ENCODE assay signal across 17 cellular contexts in genomic region chr6:44024597-44025219, GRCh38.
DNase-seq lines count a peak whose midpoint lies in the region; ATAC-seq and TF ChIP-seq lines count a peak whose summit lies in the region.
"Had no signal": no experiment of that assay in that cellular context is flagged by ENCODE, and none has a peak within 500 bp of the region (broad histone marks: within the 10 kb centered on the region; RNA-seq: fewer than 3 reads in every experiment).

No MANE protein-coding gene starts in this region.

- no peaks in the 10 kb centered on the region for H3K9me2 ChIP-seq in OCI-LY7 (ENCODE audit: insufficient read depth, low read length)

- TF ChIP-seq CTCF in OCI-LY7 (conservative IDR thresholded peaks at IDR 0.05; ENCODE audit: low read length): no peak
- peak; percentile 33 for TF ChIP-seq CTCF in foreskin keratinocyte (conservative IDR thresholded peaks at IDR 0.05)
- no peak for TF ChIP-seq CTCF in transverse colon (IDR thresholded peaks at IDR 0.05)

- H3K4me1 ChIP-seq in OCI-LY7 (ENCODE audit: insufficient read depth, low read length, poor library complexity, severe bottlenecking): no peaks in the 10 kb centered on the region
- H3K4me1 ChIP-seq in foreskin keratinocyte: peaks cover 13% of the 10 kb centered on the region
- no peaks in the 10 kb centered on the region for H3K4me1 ChIP-seq in transverse colon
- H3K4me1 ChIP-seq: parathyroid adenoma had no signal

- ATAC-seq in foreskin keratinocyte (no peak), HG03097 (IDR thresholded peaks at IDR 0.05; ENCODE audit: low FRiP score, unreplicated experiment) (no peak)
- ATAC-seq: activated CD8-positive, alpha-beta T cell treated with anti-CD3 and anti-CD28 coated beads, Interleukin-2, amount 10 ng/mL, durations not matched to agents 7 days and 5 days; stimulated activated effector memory CD8-positive, alpha-beta T cell treated with anti-CD3 and anti-CD28 coated beads, Interleukin-12 subunit alpha, Interleukin-12 subunit beta, amount 100 ng/mL, for 72 hours had no signal

- H3K27me3 ChIP-seq in foreskin keratinocyte: no peaks in the 10 kb centered on the region
- H3K27me3 ChIP-seq in transverse colon: peaks cover 2% of the 10 kb centered on the region
- H3K27me3 ChIP-seq: heart left ventricle had no signal

- CTCF ChIA-PET in OCI-LY7 (lab: Charles Lee; ENCODE audit: unreplicated experiment): no interaction called here

- intact Hi-C loops in OCI-LY7 (cut with micrococcal nuclease; ENCODE audit: unreplicated experiment) (no loop called here), transverse colon (cut with DNase I; ENCODE audit: low total_unique reads) (no loop called here)

- WGBS in transverse colon (ENCODE audit: low coverage in 1 of 2), 2 donors: 47% methylated on average over 6 of the region's 6 CpGs; no CpG with 5 or more reads in 1 of the 2 donors

- no peak overlapping the region for H3K27ac ChIP-seq in OCI-LY7 (ENCODE audit: low read depth, low read length, poor library complexity, severe bottlenecking)
- no peak overlapping the region for H3K27ac ChIP-seq in foreskin keratinocyte
- H3K27ac ChIP-seq in transverse colon: no peak overlapping the region
- H3K27ac ChIP-seq: heart left ventricle, parathyroid adenoma had no signal

- no peak for TF ChIP-seq POLR2A in transverse colon (IDR thresholded peaks at IDR 0.05)

- H3K9me3 ChIP-seq in OCI-LY7 (ENCODE audit: low read length) (no peaks in the 10 kb centered on the region), transverse colon (no peaks in the 10 kb centered on the region)
- H3K9me3 ChIP-seq: heart left ventricle had no signal

- POLR2A ChIA-PET in OCI-LY7 (lab: Charles Lee): no interaction called here

- H3K4me2 ChIP-seq in OCI-LY7 (ENCODE audit: low read length): no peak overlapping the region
- H3K4me2 ChIP-seq: smooth muscle cell had no signal

- no peaks in the 10 kb centered on the region for H3K79me2 ChIP-seq in OCI-LY7 (ENCODE audit: insufficient read depth, low read depth, low read length)
- H3K79me2 ChIP-seq: parathyroid adenoma had no signal

- no TSS peak for BruUV-seq in OCI-LY7 (replicated peaks; lab: Mats Ljungman, UMichigan)

- H3K36me3 ChIP-seq in OCI-LY7 (ENCODE audit: insufficient read depth, low read length): no peaks in the 10 kb centered on the region
- no peaks in the 10 kb centered on the region for H3K36me3 ChIP-seq in transverse colon
- H3K36me3 ChIP-seq: heart left ventricle had no signal

- no peaks in the 10 kb centered on the region for H4K20me1 ChIP-seq in OCI-LY7 (ENCODE audit: insufficient read depth, low read length)

- in situ Hi-C loops in transverse colon (cut with MboI; ENCODE audit: low pct_ligation_motif_present in 1 of 4, low pct_unique_long_range_greater_than_20kb in 1 of 4, low sequenced_read_pairs in 3 of 4): no loop called here

- no peak overlapping the region for H2AFZ ChIP-seq in OCI-LY7 (ENCODE audit: low read length)
- H2AFZ ChIP-seq: parathyroid adenoma had no signal

- no peak for TF ChIP-seq EP300 in transverse colon (IDR thresholded peaks at IDR 0.05; ENCODE audit: low read depth)

- H3K4me3 ChIP-seq in OCI-LY7 (ENCODE audit: low read depth, low read length, poor library complexity, severe bottlenecking): no peak overlapping the region
- no peak overlapping the region for H3K4me3 ChIP-seq in transverse colon
- H3K4me3 ChIP-seq: heart left ventricle, smooth muscle cell had no signal

- peak; percentile 30 for DNase-seq in activated effector memory CD4-positive, alpha-beta T cell treated with anti-CD3 and anti-CD28 coated beads, Interleukin-2, amount 50 U/mL, for 16 hours
- no peak for DNase-seq in activated effector memory CD4-positive, alpha-beta T cell treated with Interleukin-2 at 50 U/mL for 16 hours
- peak; percentile 8 for DNase-seq in OCI-LY7 (ENCODE audit: low spot score)
- no peak for DNase-seq in foreskin keratinocyte
- peak; percentile 6 for DNase-seq in transverse colon
- no peak for DNase-seq in NCI-H345 (lab: John Stamatoyannopoulos, UW)
- no peak for DNase-seq in activated CD4-positive, CD25-positive, alpha-beta regulatory T cell (lab: John Stamatoyannopoulos, UW)
- DNase-seq: activated CD8-positive, alpha-beta T cell treated with anti-CD3 and anti-CD28 coated beads, Interleukin-2, amount 10 ng/mL, durations not matched to agents 7 days and 5 days; erythroblast; H7; heart left ventricle; NCI-H1092; NCI-H2171 treated with DMSO at 0.1 percent for 48 hours had no signal

Comparison
In these comparisons a context has a peak if more than half of its experiments do, and no peak if none do; other contexts are left out.
1. DNase-seq: peak in activated effector memory CD4-positive, alpha-beta T cell treated with anti-CD3 and anti-CD28 coated beads, Interleukin-2, amount 50 U/mL, for 16 hours (single experiment), OCI-LY7 (single experiment) and transverse colon (single experiment); none in activated effector memory CD4-positive, alpha-beta T cell treated with Interleukin-2 at 50 U/mL for 16 hours (single experiment), foreskin keratinocyte (0 of 2), NCI-H345 (single experiment) and activated CD4-positive, CD25-positive, alpha-beta regulatory T cell (0 of 4).